In the genomic region with DNA sequence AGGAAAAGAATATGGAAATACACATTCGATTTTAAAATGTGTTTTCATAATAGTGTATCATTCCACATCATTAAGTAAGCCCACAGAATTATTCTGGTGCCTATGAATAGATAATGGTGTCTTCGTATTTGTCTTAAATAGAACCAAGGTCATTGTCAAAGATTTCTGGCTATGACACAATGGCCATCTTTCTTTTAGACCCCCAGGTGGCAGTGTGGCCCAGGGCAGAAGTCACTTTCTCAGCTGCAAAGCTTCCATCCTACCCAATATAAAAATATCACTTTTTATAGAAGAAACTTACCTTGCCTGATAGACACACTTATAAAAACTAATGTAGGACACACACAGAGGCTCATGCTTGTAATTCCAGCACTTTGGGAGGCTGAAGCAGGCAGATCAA, we compare ENCODE assay signal across 9 cellular contexts. TPM values are rescaled to one million over a fixed set of nuclear protein-coding genes. Genes with fewer than 3 reads are reported as not detected.
DNase-seq lines count a peak whose midpoint lies in the region; ATAC-seq and TF ChIP-seq lines count a peak whose summit lies in the region.
"Had no signal": no experiment of that assay in that cellular context is flagged by ENCODE, and none has a peak within 500 bp of the region (broad histone marks: within the 10 kb centered on the region; RNA-seq: fewer than 3 reads in every experiment).

No MANE protein-coding gene starts in this region.

- peak; percentile 50 for TF ChIP-seq CTCF in HFF-Myc (IDR thresholded peaks at IDR 0.05; ENCODE audit: low read depth, low read length, missing control alignments)
- peak; percentile 65 for TF ChIP-seq CTCF in foreskin keratinocyte (conservative IDR thresholded peaks at IDR 0.05)
- TF ChIP-seq CTCF in uterus (IDR thresholded peaks at IDR 0.05) = no peak
- TF ChIP-seq CTCF in esophagus muscularis mucosa (IDR thresholded peaks at IDR 0.05) = peak in 1 of 3 experiments; percentile 18

- no peaks in the 10 kb centered on the region for H3K36me3 ChIP-seq in uterus
- H3K36me3 ChIP-seq in esophagus muscularis mucosa = no peaks in the 10 kb centered on the region
- H3K36me3 ChIP-seq: BLaER1 treated with 17β-estradiol and CSF1 and Interleukin-3, amounts not matched to agents 10 nM and 100 nM had no signal

- intact Hi-C loops in uterus (cut with DNase I; ENCODE audit: low total_unique reads) (no loop called here), esophagus muscularis mucosa (cut with DNase I) (no loop called here)

- H3K27ac ChIP-seq in foreskin keratinocyte (no peak overlapping the region), uterus (no peak overlapping the region), esophagus muscularis mucosa (replicated peaks in 1 of 4) (no peak overlapping the region)
- H3K27ac ChIP-seq: BLaER1 treated with 17β-estradiol and CSF1 and Interleukin-3, amounts not matched to agents 10 nM and 100 nM had no signal

- 83% methylated on average over 2 of the region's 2 CpGs for WGBS in esophagus muscularis mucosa

- in situ Hi-C loops in SK-MEL-5 (cut with HindIII; ENCODE audit: low pct_unique_long_range_greater_than_20kb, low sequenced_read_pairs) = no loop called here

- ATAC-seq in foreskin keratinocyte = peak; percentile 31

- H3K4me3 ChIP-seq in HFF-Myc (replicated peaks; ENCODE audit: low read depth, low read length) = no peak overlapping the region
- H3K4me3 ChIP-seq in uterus = no peak overlapping the region
- no peak overlapping the region for H3K4me3 ChIP-seq in esophagus muscularis mucosa
- H3K4me3 ChIP-seq: BLaER1 treated with 17β-estradiol and CSF1 and Interleukin-3, amounts not matched to agents 10 nM and 100 nM had no signal

- H3K9me3 ChIP-seq in uterus (no peaks in the 10 kb centered on the region), esophagus muscularis mucosa (no peaks in the 10 kb centered on the region)
- H3K9me3 ChIP-seq: BLaER1 treated with 17β-estradiol and CSF1 and Interleukin-3, amounts not matched to agents 10 nM and 100 nM had no signal

- DNase-seq in NCI-H1436 (lab: John Stamatoyannopoulos, UW) (peak; percentile 1), NCI-H1436 treated with DMSO at 0.1 percent for 48 hours (lab: John Stamatoyannopoulos, UW) (no peak), HFF-Myc (ENCODE audit: extremely low read depth, low read depth) (no peak), SK-MEL-5 (ENCODE audit: low read depth, low spot score) (peak; percentile 19), foreskin keratinocyte (no peak), uterus (no peak), NCI-H446 treated with DMSO at 0.1 percent for 48 hours (lab: John Stamatoyannopoulos, UW) (no peak), esophagus muscularis mucosa (ENCODE audit: extremely low spot score) (no peak)

- H3K4me1 ChIP-seq in foreskin keratinocyte (no peaks in the 10 kb centered on the region), uterus (no peaks in the 10 kb centered on the region), esophagus muscularis mucosa (no peaks in the 10 kb centered on the region)
- H3K4me1 ChIP-seq: BLaER1 treated with 17β-estradiol and CSF1 and Interleukin-3, amounts not matched to agents 10 nM and 100 nM had no signal

- H3K27me3 ChIP-seq in foreskin keratinocyte = no peaks in the 10 kb centered on the region
- no peaks in the 10 kb centered on the region for H3K27me3 ChIP-seq in uterus
- no peaks in the 10 kb centered on the region for H3K27me3 ChIP-seq in esophagus muscularis mucosa
- H3K27me3 ChIP-seq: BLaER1 treated with 17β-estradiol and CSF1 and Interleukin-3, amounts not matched to agents 10 nM and 100 nM had no signal

- TF ChIP-seq EP300 in esophagus muscularis mucosa (IDR thresholded peaks at IDR 0.05) = no peak

- TF ChIP-seq POLR2A in uterus (IDR thresholded peaks at IDR 0.05) (no peak), esophagus muscularis mucosa (IDR thresholded peaks at IDR 0.05; ENCODE audit: low read depth) (no peak)

RNA-seq across cellular contexts. Expression of a gene that starts 57.5 kb away (rescaled TPM):
- 6.9 and 9.7 TPM in 2 replicates for total RNA-seq in SK-MEL-5 (2014; rRNA removed; shearing (Covaris generic))
- 3.5 and 5.1 TPM in 2 replicates for polyA plus RNA-seq in SK-MEL-5 (2015; cell fraction: cytosol; rRNA removed)
- polyA plus RNA-seq in SK-MEL-5 (2015; cell fraction: nucleus; rRNA removed) = 2.8 and 3.2 TPM in 2 replicates
- total RNA-seq in foreskin keratinocyte (6.7 and 8.0 TPM in 2 replicates), uterus (10 to 100 TPM in 1 of 4 donors, 1 to 10 TPM in 3; 1.8 to 24.3 (median 5.5) TPM), esophagus muscularis mucosa (1 to 10 TPM; 1.8 to 4.6 (median 2.9) TPM)
- polyA plus RNA-seq in foreskin keratinocyte = 4.9 and 6.6 TPM in 2 replicates

RNA-seq across cellular contexts. Expression of a gene that starts 57.7 kb away (rescaled TPM):
- 5.5 and 7.5 TPM in 2 replicates for total RNA-seq in SK-MEL-5 (2014; rRNA removed; shearing (Covaris generic))
- 25.5 and 41.3 TPM in 2 replicates for polyA plus RNA-seq in SK-MEL-5 (2015; cell fraction: cytosol; rRNA removed)
- 29.5 and 48.3 TPM in 2 replicates for polyA plus RNA-seq in SK-MEL-5 (2015; cell fraction: nucleus; rRNA removed)
- total RNA-seq in foreskin keratinocyte = 31.7 and 38.4 TPM in 2 replicates
- 14.6 and 18.6 TPM in 2 replicates for polyA plus RNA-seq in foreskin keratinocyte
- 10 to 100 TPM in 2 of 4 donors, 1 to 10 TPM in 1, under 1 TPM in 1; 0.59 to 41.8 (median 13.7) TPM for total RNA-seq in uterus
- 10 to 100 TPM; 13.1 to 56.6 (median 19.6) TPM for total RNA-seq in esophagus muscularis mucosa

Comparison
In these comparisons a context has a peak if more than half of its experiments do, and no peak if none do; other contexts are left out.
1. DNase-seq: peak in NCI-H1436 (single experiment) and SK-MEL-5 (single experiment); none in NCI-H1436 treated with DMSO at 0.1 percent for 48 hours (single experiment), HFF-Myc (single experiment), foreskin keratinocyte (0 of 2), uterus (0 of 2), NCI-H446 treated with DMSO at 0.1 percent for 48 hours (single experiment) and esophagus muscularis mucosa (single experiment).
2. CTCF ChIP-seq: peak in HFF-Myc (single experiment) and foreskin keratinocyte (single experiment); none in uterus (0 of 4).